In the genomic region with DNA sequence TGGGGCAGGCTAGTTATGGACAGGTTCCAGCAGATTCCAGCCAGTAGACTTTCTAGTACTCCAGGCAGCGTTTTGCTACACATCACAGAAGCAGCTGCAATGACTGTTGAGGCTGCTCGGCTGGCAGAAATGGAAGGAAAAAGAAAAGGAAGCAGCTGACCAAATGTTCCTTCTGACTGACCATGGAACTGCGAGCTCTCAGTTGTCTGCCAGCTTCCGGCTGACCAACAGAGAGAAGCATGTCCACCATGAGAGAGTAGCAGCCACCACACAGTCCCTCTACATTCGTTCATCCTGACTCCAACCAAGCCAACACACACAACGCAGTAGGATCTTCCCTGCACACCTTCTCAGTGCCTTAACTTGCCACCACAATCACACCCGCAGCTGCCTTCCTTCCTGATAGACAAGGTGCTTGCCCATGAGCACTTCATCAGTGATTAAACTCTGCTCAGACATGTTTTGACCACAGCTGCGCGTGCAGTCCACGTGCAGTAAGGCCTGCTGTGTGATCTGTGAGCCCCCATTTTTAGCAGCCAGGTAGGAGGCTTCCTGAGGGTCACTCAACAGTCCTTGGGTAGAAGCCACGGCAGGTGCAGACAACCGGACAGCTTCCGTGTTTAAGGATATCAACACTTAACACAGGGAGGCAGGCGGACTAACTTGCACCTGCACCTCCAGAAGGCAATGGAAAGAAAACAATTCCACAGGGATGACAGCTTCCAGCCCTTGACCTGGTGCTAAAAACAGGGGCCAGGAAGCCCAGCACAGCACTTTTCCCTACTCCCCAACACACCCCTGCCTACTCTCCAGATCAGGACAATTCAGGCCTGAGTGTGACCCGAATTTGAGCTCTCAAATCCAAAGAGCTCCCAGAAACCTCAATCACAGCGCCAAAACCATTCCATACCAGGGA, we compare ENCODE assay signal across 8 cellular contexts. TPM values are rescaled to one million over a fixed set of nuclear protein-coding genes. Genes with fewer than 3 reads are reported as not detected.
DNase-seq lines count a peak whose midpoint lies in the region; ATAC-seq, FAIRE-seq and TF ChIP-seq lines count a peak whose summit lies in the region.

No MANE protein-coding gene starts in this region.

- FAIRE-seq in endothelial cell of umbilical vein (lab: Jason Lieb, UNC), result peak; percentile 97

- peaks cover 40% of the 10 kb centered on the region for H3K79me2 ChIP-seq in endothelial cell of umbilical vein (ENCODE audit: control insufficient read depth, insufficient read depth, low read length)

- peak overlapping the region; percentile 31 for H3K4me2 ChIP-seq in endothelial cell of umbilical vein (ENCODE audit: insufficient read depth, low read length)

- H3K27me3 ChIP-seq in WERI-Rb-1 (ENCODE audit: insufficient read depth, low read depth, severe bottlenecking) (no peaks in the 10 kb centered on the region), endothelial cell of umbilical vein (ENCODE audit: control insufficient read depth in 2 of 2, insufficient read depth in 2 of 2, low read length in 2 of 2) (no peaks in the 10 kb centered on the region), mononuclear cell (ENCODE audit: insufficient read depth, low read length) (no peaks in the 10 kb centered on the region), thoracic aorta (replicated peaks; ENCODE audit: insufficient read depth) (no peaks in the 10 kb centered on the region)

- H3K27ac ChIP-seq in WERI-Rb-1 (peak overlapping the region; percentile 39; the same call in 1 of the 2 replicates), endothelial cell of umbilical vein (ENCODE audit: insufficient read depth, low read depth, low read length) (peak overlapping the region; percentile 73), thoracic aorta (peak overlapping the region; percentile 60 to 76)

- peak; percentile 45 for DNase-seq in NK-92 treated with Interleukin-12 subunit alpha and Interleukin-12 subunit beta, amount 100 ng/mL, for 24 hours (lab: John Stamatoyannopoulos, UW)
- DNase-seq in NK-92 (lab: John Stamatoyannopoulos, UW; ENCODE audit: unreplicated experiment) (no peak), LNCaP clone FGC (ENCODE audit: low read depth) (no peak), WERI-Rb-1 (no peak), endothelial cell of umbilical vein (ENCODE audit: low read depth, low spot score) (peak; percentile 90), thoracic aorta (ENCODE audit: low spot score) (no peak)

- ATAC-seq in thoracic aorta (ENCODE audit: insufficient number of reproducible peaks, low FRiP score, low read depth), result no peak
- ATAC-seq in GM21786 (IDR thresholded peaks at IDR 0.05; ENCODE audit: unreplicated experiment), result no peak

- no peak for TF ChIP-seq POLR2A in endothelial cell of umbilical vein (IDR thresholded peaks at IDR 0.05; ENCODE audit: low read depth, low read length)

- peak overlapping the region; percentile 76 for H3K9ac ChIP-seq in endothelial cell of umbilical vein (replicated peaks; ENCODE audit: extremely low read depth, insufficient read depth, low read length)

- H3K36me3 ChIP-seq in WERI-Rb-1, result peaks cover 8% of the 10 kb centered on the region
- H3K36me3 ChIP-seq in endothelial cell of umbilical vein (ENCODE audit: control insufficient read depth in 2 of 2, extremely low read depth in 1 of 2, insufficient read depth in 2 of 2, low read length in 2 of 2), result no peaks in the 10 kb centered on the region
- no peaks in the 10 kb centered on the region for H3K36me3 ChIP-seq in thoracic aorta

- POLR2A ChIA-PET in endothelial cell of umbilical vein (lab: Charles Lee), result interaction anchor here (0.6 to 1.5 kb wide), 4 partner anchors 9 to 74 kb away, joined by 3 to 6 read pairs (median 3); partner anchors contain the start of gene C2orf49

- dilution Hi-C loops in endothelial cell of umbilical vein (cut with MboI; ENCODE audit: extremely low pct_ligation_motif_present, low sequenced_read_pairs), result no loop called here

- no peaks in the 10 kb centered on the region for H3K9me1 ChIP-seq in endothelial cell of umbilical vein (replicated peaks; ENCODE audit: control insufficient read depth, extremely low read depth, insufficient read depth, low read length)

- no peaks in the 10 kb centered on the region for H4K20me1 ChIP-seq in endothelial cell of umbilical vein (replicated peaks; ENCODE audit: control insufficient read depth, extremely low read depth, insufficient read depth, low read length)

- H3K9me3 ChIP-seq in WERI-Rb-1 (ENCODE audit: severe bottlenecking) (no peaks in the 10 kb centered on the region), endothelial cell of umbilical vein (replicated peaks; ENCODE audit: control insufficient read depth, insufficient read depth, low read length) (no peaks in the 10 kb centered on the region), mononuclear cell (ENCODE audit: low read depth, low read length) (no peaks in the 10 kb centered on the region), thoracic aorta (no peaks in the 10 kb centered on the region)

- H3K4me3 ChIP-seq in LNCaP clone FGC (ENCODE audit: low read depth, low read length) (peak overlapping the region; percentile 63), WERI-Rb-1 (ENCODE audit: low read depth, low read length) (peak overlapping the region; percentile 53), endothelial cell of umbilical vein (replicated peaks in 1 of 3; ENCODE audit: insufficient read depth in 1 of 3, low read depth in 1 of 3, low read length in 3 of 3) (peak overlapping the region in 2 of 3 experiments; percentile 37 to 84), mononuclear cell (ENCODE audit: low read length) (peak overlapping the region; percentile 56), thoracic aorta (peak overlapping the region; percentile 78)

- CTCF ChIA-PET in endothelial cell of umbilical vein (lab: Charles Lee), result interaction anchor here (0.9 to 3.8 kb wide), 6 partner anchors 8 to 192 kb away, joined by 4 to 13 read pairs (median 6); partner anchors contain the start of gene C2orf49

- TF ChIP-seq CTCF in LNCaP clone FGC (IDR thresholded peaks at IDR 0.05; ENCODE audit: control insufficient read depth, extremely low read depth, insufficient read depth), result no peak
- no peak for TF ChIP-seq CTCF in WERI-Rb-1 (IDR thresholded peaks at IDR 0.05; ENCODE audit: low read depth, low read length)
- no peak for TF ChIP-seq CTCF in endothelial cell of umbilical vein (IDR thresholded peaks at IDR 0.05; ENCODE audit: extremely low read depth in 1 of 2, insufficient read depth in 1 of 2, low read depth in 1 of 2, low read length in 2 of 2)
- TF ChIP-seq CTCF in thoracic aorta (IDR thresholded peaks at IDR 0.05), result no peak

- TSS peak; percentile 24 for BruUV-seq in endothelial cell of umbilical vein (replicated peaks; lab: Mats Ljungman, UMichigan)

- peaks cover 51% of the 10 kb centered on the region for H3K4me1 ChIP-seq in endothelial cell of umbilical vein (ENCODE audit: control insufficient read depth, extremely low read depth, insufficient read depth, low read length)
- peaks cover 56% of the 10 kb centered on the region for H3K4me1 ChIP-seq in mononuclear cell (ENCODE audit: insufficient read depth, low read length)
- H3K4me1 ChIP-seq in thoracic aorta (ENCODE audit: control insufficient read depth in 1 of 2, low read depth in 2 of 2), result peaks cover 9 to 26% of the 10 kb centered on the region in 2 donors

- intact Hi-C loops in endothelial cell of umbilical vein (cut with micrococcal nuclease), result loop anchor here (1.0 to 10.0 kb wide), 2 partner anchors 9 to 866 kb away; partner anchors contain the start of genes C2orf49 and UXS1

- H2AFZ ChIP-seq in endothelial cell of umbilical vein (ENCODE audit: low read depth, low read length), result no peak overlapping the region

TF ChIP-seq in endothelial cell of umbilical vein, 7 proteins besides CTCF, POLR2A, EP300 and RAD21:
- TF ChIP-seq POLR2AphosphoS5 (IDR thresholded peaks at IDR 0.05; ENCODE audit: insufficient read depth, low read depth, low read length), result peak; percentile 57
- TF ChIP-seq, protein P1, sequence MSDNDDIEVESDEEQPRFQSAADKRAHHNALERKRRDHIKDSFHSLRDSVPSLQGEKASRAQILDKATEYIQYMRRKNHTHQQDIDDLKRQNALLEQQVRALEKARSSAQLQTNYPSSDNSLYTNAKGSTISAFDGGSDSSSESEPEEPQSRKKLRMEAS (IDR thresholded peaks at IDR 0.05; ENCODE audit: insufficient read depth, insufficient read length), result no peak

RNA-seq across cellular contexts. Expression of gene TGFBRAP1, which starts 1.0 kb away (rescaled TPM):
- total RNA-seq in endothelial cell of umbilical vein (34.9 and 37.6 TPM in 2 replicates), mononuclear cell (21.5 TPM), thoracic aorta (10 to 100 TPM; 26.0 to 30.7 TPM)
- 22.3 and 25.4 TPM in 2 replicates for polyA plus RNA-seq in endothelial cell of umbilical vein
- 17.7 and 18.3 TPM in 2 replicates for polyA plus RNA-seq in endothelial cell of umbilical vein (2011; cell fraction: cytosol; rRNA removed)
- 22.6 and 26.4 TPM in 2 replicates for polyA plus RNA-seq in endothelial cell of umbilical vein (2011; cell fraction: nucleus; rRNA removed)
- 27.0 and 29.0 TPM in 2 replicates for polyA plus RNA-seq in endothelial cell of umbilical vein (2012)
- 41.6 and 43.9 TPM in 2 replicates for polyA minus RNA-seq in endothelial cell of umbilical vein
- 15.0 TPM for polyA minus RNA-seq in endothelial cell of umbilical vein (2011; cell fraction: cytosol; rRNA and poly(A)+ RNA removed)
- polyA minus RNA-seq in endothelial cell of umbilical vein (2011; cell fraction: nucleus; rRNA and poly(A)+ RNA removed), result 24.8 and 27.1 TPM in 2 replicates

RNA-seq across cellular contexts. Expression of gene C2orf49, which starts 8.8 kb away (rescaled TPM):
- total RNA-seq in endothelial cell of umbilical vein, result 15.0 and 16.0 TPM in 2 replicates
- 3.6 and 4.6 TPM in 2 replicates for polyA plus RNA-seq in endothelial cell of umbilical vein
- polyA plus RNA-seq in endothelial cell of umbilical vein (2011; cell fraction: cytosol; rRNA removed), result 6.9 and 8.1 TPM in 2 replicates
- polyA plus RNA-seq in endothelial cell of umbilical vein (2011; cell fraction: nucleus; rRNA removed), result 4.5 and 8.9 TPM in 2 replicates
- polyA plus RNA-seq in endothelial cell of umbilical vein (2012), result 13.9 and 19.0 TPM in 2 replicates
- polyA minus RNA-seq in endothelial cell of umbilical vein, result 3.9 and 4.4 TPM in 2 replicates
- polyA minus RNA-seq in endothelial cell of umbilical vein (2011; cell fraction: cytosol; rRNA and poly(A)+ RNA removed), result 7.0 TPM
- 4.2 and 6.7 TPM in 2 replicates for polyA minus RNA-seq in endothelial cell of umbilical vein (2011; cell fraction: nucleus; rRNA and poly(A)+ RNA removed)
- total RNA-seq in mononuclear cell, result 23.2 TPM
- total RNA-seq in thoracic aorta, result 10 to 100 TPM; 17.5 to 18.4 TPM

Comparison
In these comparisons a context has a peak if more than half of its experiments do, and no peak if none do; other contexts are left out.
1. DNase-seq: peak in NK-92 treated with Interleukin-12 subunit alpha and Interleukin-12 subunit beta, amount 100 ng/mL, for 24 hours (single experiment) and endothelial cell of umbilical vein (single experiment); none in NK-92 (single experiment), LNCaP clone FGC (single experiment), WERI-Rb-1 (single experiment) and thoracic aorta (single experiment).
2. Peak in every context shown above with its lines, with median percentiles within 50 percentile points of each other: H3K4me3 ChIP-seq and H3K27ac ChIP-seq.